In genomic region chr14:28576523-28576922, GRCh38 we compare ENCODE assay signal across 23 cellular contexts.
"Had no signal": no experiment of that assay in that cellular context is flagged by ENCODE, and none has a peak within 500 bp of the region (broad histone marks: within the 10 kb centered on the region; RNA-seq: fewer than 3 reads in every experiment).

No MANE protein-coding gene starts in this region.

- H3K36me3 ChIP-seq: esophagus squamous epithelium, gastroesophageal sphincter, left ventricle myocardium inferior, lower lobe of right lung, right lobe of liver, tibial artery, upper lobe of left lung, uterus had no signal

- H3K4me3 Mint-ChIP-seq: immature natural killer cell; naive B cell; nephron; stimulated activated memory B cell treated with anti-CD40 and anti-IgM and Interleukin-4, amounts not matched to agents 10 μg/mL and 1 μg/mL and 100 μg/mL, for 72 hours; stimulated activated naive CD8-positive, alpha-beta T cell treated with anti-CD3 and anti-CD28 coated beads, Interleukin-15, Interleukin-2, amounts not matched to agents 100 ng/mL and 50 ng/mL, for 24 hours had no signal

- H3K4me1 Mint-ChIP-seq: immature natural killer cell; naive B cell; nephron; stimulated activated memory B cell treated with anti-CD40 and anti-IgM and Interleukin-4, amounts not matched to agents 10 μg/mL and 1 μg/mL and 100 μg/mL, for 72 hours had no signal

- H3K36me3 Mint-ChIP-seq: stimulated activated memory B cell treated with anti-CD40 and anti-IgM and Interleukin-4, amounts not matched to agents 10 μg/mL and 1 μg/mL and 100 μg/mL, for 72 hours had no signal

- H3K27me3 ChIP-seq: esophagus squamous epithelium, gastroesophageal sphincter, right lobe of liver, tibial artery, upper lobe of left lung, uterus had no signal

- H3K9ac ChIP-seq: parathyroid adenoma had no signal

- ATAC-seq: gastroesophageal sphincter; left cardiac atrium; lower lobe of right lung; psoas muscle; right lobe of liver; stimulated activated memory B cell treated with anti-CD40 and anti-IgM and Interleukin-4, amounts not matched to agents 10 μg/mL and 1 μg/mL and 100 μg/mL, for 72 hours had no signal

- H3K27me3 Mint-ChIP-seq: naive B cell; stimulated activated memory B cell treated with anti-CD40 and anti-IgM and Interleukin-4, amounts not matched to agents 10 μg/mL and 1 μg/mL and 100 μg/mL, for 72 hours; stimulated activated naive CD8-positive, alpha-beta T cell treated with anti-CD3 and anti-CD28 coated beads, Interleukin-15, Interleukin-2, amounts not matched to agents 100 ng/mL and 50 ng/mL, for 24 hours had no signal

- H3K4me3 ChIP-seq: esophagus squamous epithelium, gastroesophageal sphincter, left ventricle myocardium inferior, lower lobe of right lung, psoas muscle, right lobe of liver, tibial artery, upper lobe of left lung, uterus had no signal

- H3K9me3 ChIP-seq: lower lobe of right lung, psoas muscle, right lobe of liver, uterus had no signal

- H3K27ac ChIP-seq: esophagus squamous epithelium, gastroesophageal sphincter, left ventricle myocardium inferior, lower lobe of right lung, parathyroid adenoma, psoas muscle, right lobe of liver, tibial artery, upper lobe of left lung, uterus had no signal

- DNase-seq: dermis blood vessel endothelial cell; esophagus squamous epithelium; foreskin fibroblast; immature natural killer cell; kidney; left cardiac atrium; left ventricle myocardium inferior; lower lobe of right lung; mesendoderm; naive B cell; occipital lobe; psoas muscle; retina; right lobe of liver; stimulated activated CD4-positive, alpha-beta T cell treated with anti-CD3 and anti-CD28 coated beads, Interleukin-4, amount 100 ng/mL, for 24 hours; tibial artery; upper lobe of left lung; uterus had no signal

- H2AFZ ChIP-seq: parathyroid adenoma had no signal

- H3K4me1 ChIP-seq: esophagus squamous epithelium, gastroesophageal sphincter, left ventricle myocardium inferior, lower lobe of right lung, parathyroid adenoma, psoas muscle, right lobe of liver, tibial artery, upper lobe of left lung, uterus had no signal

- H3K27ac Mint-ChIP-seq: immature natural killer cell; naive B cell; stimulated activated memory B cell treated with anti-CD40 and anti-IgM and Interleukin-4, amounts not matched to agents 10 μg/mL and 1 μg/mL and 100 μg/mL, for 72 hours; stimulated activated naive CD8-positive, alpha-beta T cell treated with anti-CD3 and anti-CD28 coated beads, Interleukin-15, Interleukin-2, amounts not matched to agents 100 ng/mL and 50 ng/mL, for 24 hours had no signal

- H3K79me2 ChIP-seq: parathyroid adenoma had no signal
